Comparison of ENCODE assay signal across 15 cellular contexts in genomic region chr1:213973129-213973528, GRCh38. TPM values are rescaled to one million over a fixed set of nuclear protein-coding genes. Genes with fewer than 3 reads are reported as not detected.
"Had no signal": no experiment of that assay in that cellular context is flagged by ENCODE, and none has a peak within 500 bp of the region (broad histone marks: within the 10 kb centered on the region; RNA-seq: fewer than 3 reads in every experiment).

No MANE protein-coding gene starts in this region.

- H3K9me3 ChIP-seq: right atrium auricular region, upper lobe of left lung had no signal

- DNase-seq: activated CD4-positive, alpha-beta T cell treated with anti-CD3 and anti-CD28 coated beads, Interleukin-2, amount 50 U/mL, for 4 hours; activated gamma-delta T cell treated with Interleukin-2 at 50 U/mL for 16 hours; activated T-cell treated with anti-CD3 and anti-CD28 coated beads, Interleukin-2, amount 50 U/mL, for 48 hours; endodermal cell; immature natural killer cell; naive thymus-derived CD8-positive, alpha-beta T cell; nucleus accumbens; T-helper 17 cell; upper lobe of left lung had no signal

- H3K27me3 ChIP-seq: right atrium auricular region, upper lobe of left lung had no signal

- H3K4me3 Mint-ChIP-seq: brain; endodermal cell; immature natural killer cell; naive thymus-derived CD8-positive, alpha-beta T cell; stimulated activated memory B cell treated with anti-CD40 and anti-IgM and Interleukin-4, amounts not matched to agents 10 μg/mL and 1 μg/mL and 100 μg/mL, for 72 hours; T-helper 17 cell had no signal

- H3K4me3 ChIP-seq: right atrium auricular region, smooth muscle cell, upper lobe of left lung had no signal

- H3K36me3 ChIP-seq: right atrium auricular region, upper lobe of left lung had no signal

- H3K9me3 Mint-ChIP-seq: endodermal cell; stimulated activated memory B cell treated with anti-CD40 and anti-IgM and Interleukin-4, amounts not matched to agents 10 μg/mL and 1 μg/mL and 100 μg/mL, for 72 hours had no signal

- H3K4me1 ChIP-seq: right atrium auricular region, upper lobe of left lung had no signal

- H3K27ac Mint-ChIP-seq: brain; endodermal cell; immature natural killer cell; naive thymus-derived CD8-positive, alpha-beta T cell; stimulated activated memory B cell treated with anti-CD40 and anti-IgM and Interleukin-4, amounts not matched to agents 10 μg/mL and 1 μg/mL and 100 μg/mL, for 72 hours; T-helper 17 cell had no signal

- H3K4me1 Mint-ChIP-seq: immature natural killer cell; naive thymus-derived CD8-positive, alpha-beta T cell; stimulated activated memory B cell treated with anti-CD40 and anti-IgM and Interleukin-4, amounts not matched to agents 10 μg/mL and 1 μg/mL and 100 μg/mL, for 72 hours; T-helper 17 cell had no signal

- ATAC-seq: activated CD4-positive, CD25-positive, alpha-beta regulatory T cell treated with anti-CD3 and anti-CD28 coated beads, Interleukin-2, amount 50 U/mL, for 24 hours; esophagus mucosa; naive thymus-derived CD8-positive, alpha-beta T cell; stimulated activated memory B cell treated with anti-CD40 and anti-IgM and Interleukin-4, amounts not matched to agents 10 μg/mL and 1 μg/mL and 100 μg/mL, for 72 hours; T-helper 17 cell had no signal

- H3K4me2 ChIP-seq: smooth muscle cell had no signal

- H3K27ac ChIP-seq: right atrium auricular region, upper lobe of left lung had no signal

RNA-seq across cellular contexts. Expression of gene PROX1, which starts 14.6 kb away (rescaled TPM):
- total RNA-seq: naive thymus-derived CD8-positive, alpha-beta T cell; T-helper 17 cell had no signal
